Comparison of ENCODE assay signal across 17 cellular contexts in genomic region chr11:94774345-94774744, GRCh38. TPM values are rescaled to one million over a fixed set of nuclear protein-coding genes. Genes with fewer than 3 reads are reported as not detected.
DNase-seq lines count a peak whose midpoint lies in the region; ATAC-seq, FAIRE-seq and TF ChIP-seq lines count a peak whose summit lies in the region.
"Had no signal": no experiment of that assay in that cellular context is flagged by ENCODE, and none has a peak within 500 bp of the region (broad histone marks: within the 10 kb centered on the region; RNA-seq: fewer than 3 reads in every experiment).

No MANE protein-coding gene starts in this region.

- peak overlapping the region; percentile 12 for H3K4me3 ChIP-seq in Loucy (ENCODE audit: low read length, poor library complexity, severe bottlenecking)
- peak overlapping the region in 1 of 4 donors; percentile 21 for H3K4me3 ChIP-seq in gastrocnemius medialis
- no peak overlapping the region for H3K4me3 ChIP-seq in Karpas-422 (ENCODE audit: low read length)
- H3K4me3 ChIP-seq: lower lobe of right lung had no signal

- H2AFZ ChIP-seq in Loucy (ENCODE audit: low read length) (no peak overlapping the region), Karpas-422 (ENCODE audit: low read length) (no peak overlapping the region)

- H3K27ac Mint-ChIP-seq in immature natural killer cell = no peak overlapping the region
- H3K27ac Mint-ChIP-seq: H9 had no signal

- H3K9me2 ChIP-seq in Loucy (replicated peaks; ENCODE audit: low read depth, low read length) = no peaks in the 10 kb centered on the region
- no peaks in the 10 kb centered on the region for H3K9me2 ChIP-seq in Karpas-422 (replicated peaks; ENCODE audit: insufficient read depth, low read length)

- DNase-seq in GM12892 (ENCODE audit: insufficient read length) (no peak), dermis blood vessel endothelial cell (peak; percentile 39), gastrocnemius medialis (peak; percentile 68 to 77), NK-92 (lab: John Stamatoyannopoulos, UW; ENCODE audit: unreplicated experiment) (no peak), immature natural killer cell (no peak), ureter (ENCODE audit: low spot score) (no peak), Karpas-422 (no peak)
- DNase-seq: caudate nucleus; effector memory CD4-positive, alpha-beta T cell; foreskin melanocyte; H9; lower lobe of right lung; naive B cell; NCI-H1092; NCI-H526 treated with DMSO at 0.1 percent for 48 hours had no signal

- no peaks in the 10 kb centered on the region for H3K36me3 Mint-ChIP-seq in immature natural killer cell
- H3K36me3 Mint-ChIP-seq: naive B cell had no signal

- no peak for TF ChIP-seq POLR2A in GM12892 (IDR thresholded peaks at IDR 0.05; ENCODE audit: low read depth, low read length)
- peak in 1 of 2 donors; percentile 17 for TF ChIP-seq POLR2A in gastrocnemius medialis (IDR thresholded peaks at IDR 0.05)

- H3K9ac ChIP-seq in Loucy (ENCODE audit: low read depth, low read length, poor library complexity, severe bottlenecking) (no peak overlapping the region), Karpas-422 (ENCODE audit: low read length) (no peak overlapping the region)

- H3K4me1 ChIP-seq in Loucy (ENCODE audit: insufficient read depth, low read length, poor library complexity, severe bottlenecking) (peaks cover 69% of the 10 kb centered on the region), gastrocnemius medialis (peaks cover 81 to 82% of the 10 kb centered on the region in 2 donors), Karpas-422 (ENCODE audit: low read length) (no peaks in the 10 kb centered on the region)

- FAIRE-seq in GM12892 (lab: Jason Lieb, UNC) = peak; percentile 50
- FAIRE-seq: HepG2 had no signal

- H3K36me3 ChIP-seq in Loucy (ENCODE audit: insufficient read depth, low read length) (no peaks in the 10 kb centered on the region), gastrocnemius medialis (no peaks in the 10 kb centered on the region), Karpas-422 (ENCODE audit: insufficient read depth, low read length) (no peaks in the 10 kb centered on the region)
- H3K36me3 ChIP-seq: lower lobe of right lung had no signal

- H3K9me3 ChIP-seq in Loucy (ENCODE audit: insufficient read depth, low read depth, low read length) (no peaks in the 10 kb centered on the region), gastrocnemius medialis (no peaks in the 10 kb centered on the region), Karpas-422 (ENCODE audit: low read length) (no peaks in the 10 kb centered on the region)
- H3K9me3 ChIP-seq: lower lobe of right lung had no signal

- no peak overlapping the region for H3K4me3 Mint-ChIP-seq in immature natural killer cell
- H3K4me3 Mint-ChIP-seq: H9, naive B cell had no signal

- peak; percentile 59 to 85 for ATAC-seq in gastrocnemius medialis
- ATAC-seq: HepG2, lower lobe of right lung had no signal

- H3F3A ChIP-seq in Loucy (ENCODE audit: low read depth) = no peaks in the 10 kb centered on the region

- no peak for TF ChIP-seq CTCF in Loucy (conservative IDR thresholded peaks at IDR 0.05; ENCODE audit: low read length)
- no peak for TF ChIP-seq CTCF in gastrocnemius medialis (IDR thresholded peaks at IDR 0.05 in 4 of 5, conservative IDR thresholded peaks at IDR 0.05 in 1 of 5)

- H3K27ac ChIP-seq in gastrocnemius medialis (peak overlapping the region; percentile 63 to 98 (median 74)), Karpas-422 (ENCODE audit: low read length) (no peak overlapping the region)
- H3K27ac ChIP-seq: lower lobe of right lung had no signal

- H3K4me1 Mint-ChIP-seq in immature natural killer cell = peaks cover 18 to 24% of the 10 kb centered on the region in 2 donors

- H3K79me2 ChIP-seq in Loucy (ENCODE audit: insufficient read depth, low read length) (peaks cover 98% of the 10 kb centered on the region), Karpas-422 (ENCODE audit: low read length) (no peaks in the 10 kb centered on the region)

- in situ Hi-C loops in gastrocnemius medialis (cut with MboI; ENCODE audit: low sequenced_read_pairs in 4 of 4) = loop anchor here in 1 of 4 donors (25.0 kb wide), 1 partner anchor 313 kb away; the partner anchor contains the start of gene ENDOD1

- H3K27me3 Mint-ChIP-seq in immature natural killer cell (ENCODE audit: low read depth in 3 of 3) = peaks cover 0 to 8% (median 2%) of the 10 kb centered on the region in 3 donors

- peak overlapping the region; percentile 91 for H3K4me2 ChIP-seq in Loucy (ENCODE audit: low read depth, low read length, poor library complexity, severe bottlenecking)
- no peak overlapping the region for H3K4me2 ChIP-seq in Karpas-422 (ENCODE audit: low read depth, low read length, poor library complexity, severe bottlenecking)

- H3K27me3 ChIP-seq in Loucy (ENCODE audit: insufficient read depth, low read length, poor library complexity, severe bottlenecking) (no peaks in the 10 kb centered on the region), gastrocnemius medialis (no peaks in the 10 kb centered on the region), Karpas-422 (ENCODE audit: low read length) (no peaks in the 10 kb centered on the region)

- intact Hi-C loops in gastrocnemius medialis (cut with DNase I; ENCODE audit: low total_unique reads) = no loop called here

- peaks cover 71% of the 10 kb centered on the region for H4K20me1 ChIP-seq in Loucy (ENCODE audit: insufficient read depth, low read length, poor library complexity, severe bottlenecking)
- H4K20me1 ChIP-seq in Karpas-422 (ENCODE audit: insufficient read depth, low read depth, low read length) = no peaks in the 10 kb centered on the region

- H3K9me3 Mint-ChIP-seq in immature natural killer cell = no peaks in the 10 kb centered on the region

RNA-seq across cellular contexts. Expression of gene AMOTL1, which starts 6.2 kb away (rescaled TPM):
- polyA plus RNA-seq in GM12892 (2012; ENCODE audit: missing spikeins) = 0.02 TPM
- 38.1 and 53.4 TPM in 2 replicates for total RNA-seq in dermis blood vessel endothelial cell
- 100 to 1,000 TPM; 150 to 393 (median 244) TPM for total RNA-seq in gastrocnemius medialis
- polyA plus RNA-seq in immature natural killer cell = 1 to 10 TPM in 1 of 3 donors, under 1 TPM in 1, not detected in 1; 0.14 to 1.7 TPM
- total RNA-seq in ureter = 84.2 TPM
- 0.04 TPM in 2 replicates for total RNA-seq in Karpas-422 (2014; rRNA removed; shearing (Covaris generic); ENCODE audit: low replicate concordance)

Comparison
In these comparisons a context has a peak if more than half of its experiments do, and no peak if none do; other contexts are left out.
1. DNase-seq: peak in dermis blood vessel endothelial cell (single experiment) and gastrocnemius medialis (2 of 2); none in GM12892 (single experiment), NK-92 (single experiment), immature natural killer cell (0 of 3), ureter (single experiment) and Karpas-422 (single experiment).
2. RNA of gene AMOTL1, which starts 6.2 kb away (total RNA-seq): 150 to 393 TPM in gastrocnemius medialis, 84.2 TPM in ureter (single experiment) and 38.1 to 53.4 TPM in dermis blood vessel endothelial cell; 0.04 TPM in Karpas-422; every median in the first group is over 10 times any median in the second.